In the genomic region with DNA sequence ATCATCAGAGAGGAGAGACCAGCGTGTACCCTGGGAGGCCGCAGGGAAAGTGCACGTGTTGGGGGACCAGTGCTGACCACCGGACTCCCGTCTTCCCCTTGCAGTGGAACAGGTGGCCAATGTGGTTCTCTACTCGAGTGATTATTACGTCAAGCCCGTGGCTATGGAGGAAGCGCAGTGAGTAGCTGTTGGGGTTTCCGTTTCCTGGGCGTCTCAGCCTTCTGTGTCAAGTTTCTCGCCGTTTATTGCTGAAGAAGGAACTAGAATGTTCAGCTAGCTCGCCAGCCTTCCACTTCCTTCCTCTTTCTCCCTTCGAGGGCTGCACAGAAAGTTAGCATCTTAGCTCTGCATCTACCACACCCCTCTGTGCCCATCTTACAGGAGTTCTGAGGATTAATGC, we compare ENCODE assay signal across 9 cellular contexts. TPM values are rescaled to one million over a fixed set of nuclear protein-coding genes. Genes with fewer than 3 reads are reported as not detected.
A peak's percentile ranks its signal among the peaks of the same experiment; 100 is the strongest.
DNase-seq lines count a peak whose midpoint lies in the region; ATAC-seq and TF ChIP-seq lines count a peak whose summit lies in the region.
"Had no signal": no experiment of that assay in that cellular context is flagged by ENCODE, and none has a peak within 500 bp of the region (broad histone marks: within the 10 kb centered on the region; RNA-seq: fewer than 3 reads in every experiment).

No MANE protein-coding gene starts in this region.

- peaks cover 8% of the 10 kb centered on the region for H3K27me3 Mint-ChIP-seq in T-helper 2 cell treated with Interferon-gamma antibody and Interleukin-4, amounts not matched to agents 5 μg/mL and 100 μg/mL, for 36 hours (ENCODE audit: low read depth)

- peak overlapping the region in 1 of 2 donors; percentile 33 for H3K27ac ChIP-seq in ascending aorta
- H3K27ac ChIP-seq: KMS-11 had no signal

- H3K4me3 Mint-ChIP-seq in T-helper 2 cell treated with Interferon-gamma antibody and Interleukin-4, amounts not matched to agents 5 μg/mL and 100 μg/mL, for 36 hours: peak overlapping the region; percentile 73

- peaks cover 29% of the 10 kb centered on the region for H3K4me1 Mint-ChIP-seq in T-helper 2 cell treated with Interferon-gamma antibody and Interleukin-4, amounts not matched to agents 5 μg/mL and 100 μg/mL, for 36 hours (ENCODE audit: low read depth)

- peaks cover 8% of the 10 kb centered on the region for H3K9me3 Mint-ChIP-seq in T-helper 2 cell treated with Interferon-gamma antibody and Interleukin-4, amounts not matched to agents 5 μg/mL and 100 μg/mL, for 36 hours

- peak overlapping the region; percentile 93 for H3K27ac Mint-ChIP-seq in T-helper 2 cell treated with Interferon-gamma antibody and Interleukin-4, amounts not matched to agents 5 μg/mL and 100 μg/mL, for 36 hours

- no peaks in the 10 kb centered on the region for H3K36me3 ChIP-seq in ascending aorta

- TF ChIP-seq CTCF in ascending aorta (IDR thresholded peaks at IDR 0.05): no peak

- H3K36me3 Mint-ChIP-seq in T-helper 2 cell treated with Interferon-gamma antibody and Interleukin-4, amounts not matched to agents 5 μg/mL and 100 μg/mL, for 36 hours (ENCODE audit: low read depth): peaks cover 8% of the 10 kb centered on the region

- peak; percentile 60 for DNase-seq in T-helper 2 cell treated with Interferon-gamma antibody and Interleukin-4, amounts not matched to agents 5 μg/mL and 100 μg/mL, for 36 hours (ENCODE audit: low spot score)
- peak; percentile 59 to 82 for DNase-seq in ascending aorta (ENCODE audit: low spot score in 2 of 2)
- DNase-seq in posterior cingulate gyrus: peak in 6 of 10 donors; percentile 13 to 87 (median 51)
- no peak for DNase-seq in EL
- no peak for DNase-seq in NCI-H1105 treated with DMSO at 0.1 percent for 48 hours (lab: John Stamatoyannopoulos, UW)
- no peak for DNase-seq in cerebellar nuclear complex (lab: John Stamatoyannopoulos, UW)

- no peak overlapping the region for H3K4me3 ChIP-seq in ascending aorta

- no peaks in the 10 kb centered on the region for H3K4me1 ChIP-seq in ascending aorta

- H3K27me3 ChIP-seq in ascending aorta: no peaks in the 10 kb centered on the region

- no peaks in the 10 kb centered on the region for H3K9me3 ChIP-seq in ascending aorta

- intact Hi-C loops in ascending aorta (cut with DNase I): no loop called here
- intact Hi-C loops in posterior cingulate gyrus (cut with DNase I): no loop called here

- ATAC-seq in GM18873 (IDR thresholded peaks at IDR 0.05; ENCODE audit: low FRiP score, unreplicated experiment) (peak; percentile 66), HG03066 (IDR thresholded peaks at IDR 0.05; ENCODE audit: low read depth, unreplicated experiment) (peak; percentile 88)

RNA-seq across cellular contexts. Expression of gene DGKD, which starts 22.8 kb away (rescaled TPM):
- total RNA-seq in ascending aorta: 28.3 TPM

RNA-seq across cellular contexts. Expression of gene SAG, which starts 23.9 kb away (rescaled TPM):
- not detected for total RNA-seq in ascending aorta

Comparison
In these comparisons a context has a peak if more than half of its experiments do, and no peak if none do; other contexts are left out.
1. DNase-seq: peak in T-helper 2 cell treated with Interferon-gamma antibody and Interleukin-4, amounts not matched to agents 5 μg/mL and 100 μg/mL, for 36 hours (single experiment), ascending aorta (2 of 2) and posterior cingulate gyrus (6 of 10); none in EL (single experiment), NCI-H1105 treated with DMSO at 0.1 percent for 48 hours (single experiment) and cerebellar nuclear complex (0 of 2).